Comparison of ENCODE assay signal across 5 cellular contexts in the genomic region with DNA sequence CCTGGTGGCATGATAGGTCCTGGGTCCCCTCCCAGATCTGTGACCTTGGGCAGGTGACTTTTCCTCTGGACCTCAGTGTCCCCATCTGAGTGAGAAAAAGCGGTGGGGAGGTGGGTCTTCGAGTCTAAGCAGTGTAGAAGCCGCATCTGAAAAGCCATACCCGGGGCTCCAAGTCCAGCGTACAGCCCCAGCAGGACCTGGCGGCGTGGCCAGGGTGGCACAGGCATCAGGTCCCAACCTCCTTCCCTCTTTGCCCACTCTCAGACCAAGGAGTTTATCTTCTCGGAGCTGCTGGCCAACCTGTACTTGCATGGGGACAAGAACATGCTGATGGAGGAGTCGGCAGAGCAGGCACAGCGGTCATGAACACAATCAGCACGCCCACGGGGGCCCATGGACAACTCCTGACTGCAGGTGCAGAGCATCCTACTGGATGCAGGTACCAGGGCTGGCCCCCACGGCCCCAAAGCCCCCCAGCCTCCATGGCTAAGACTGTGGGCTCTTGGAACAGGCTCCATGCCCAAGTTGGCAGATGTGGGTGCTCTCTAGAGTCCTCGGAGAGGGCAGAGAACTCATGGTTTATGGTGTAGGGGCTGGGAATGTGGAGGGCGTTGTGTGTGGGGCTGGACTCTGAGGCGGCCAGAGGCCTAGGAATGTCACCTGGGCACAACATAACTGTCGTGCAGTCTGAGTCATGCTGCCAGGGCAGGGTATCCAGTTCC. TPM values are rescaled to one million over a fixed set of nuclear protein-coding genes. Genes with fewer than 3 reads are reported as not detected.
"Had no signal": no experiment of that assay in that cellular context is flagged by ENCODE, and none has a peak within 500 bp of the region (broad histone marks: within the 10 kb centered on the region; RNA-seq: fewer than 3 reads in every experiment).

No MANE protein-coding gene starts in this region.

RNA-seq across cellular contexts. Expression of a gene that starts 18.8 kb away (rescaled TPM):
- total RNA-seq: GM23248, H4, HFFc6, HT1080 had no signal
- polyA plus RNA-seq: GM23248, IgD-negative memory B cell had no signal
